Comparison of ENCODE assay signal across 21 cellular contexts in the genomic region with DNA sequence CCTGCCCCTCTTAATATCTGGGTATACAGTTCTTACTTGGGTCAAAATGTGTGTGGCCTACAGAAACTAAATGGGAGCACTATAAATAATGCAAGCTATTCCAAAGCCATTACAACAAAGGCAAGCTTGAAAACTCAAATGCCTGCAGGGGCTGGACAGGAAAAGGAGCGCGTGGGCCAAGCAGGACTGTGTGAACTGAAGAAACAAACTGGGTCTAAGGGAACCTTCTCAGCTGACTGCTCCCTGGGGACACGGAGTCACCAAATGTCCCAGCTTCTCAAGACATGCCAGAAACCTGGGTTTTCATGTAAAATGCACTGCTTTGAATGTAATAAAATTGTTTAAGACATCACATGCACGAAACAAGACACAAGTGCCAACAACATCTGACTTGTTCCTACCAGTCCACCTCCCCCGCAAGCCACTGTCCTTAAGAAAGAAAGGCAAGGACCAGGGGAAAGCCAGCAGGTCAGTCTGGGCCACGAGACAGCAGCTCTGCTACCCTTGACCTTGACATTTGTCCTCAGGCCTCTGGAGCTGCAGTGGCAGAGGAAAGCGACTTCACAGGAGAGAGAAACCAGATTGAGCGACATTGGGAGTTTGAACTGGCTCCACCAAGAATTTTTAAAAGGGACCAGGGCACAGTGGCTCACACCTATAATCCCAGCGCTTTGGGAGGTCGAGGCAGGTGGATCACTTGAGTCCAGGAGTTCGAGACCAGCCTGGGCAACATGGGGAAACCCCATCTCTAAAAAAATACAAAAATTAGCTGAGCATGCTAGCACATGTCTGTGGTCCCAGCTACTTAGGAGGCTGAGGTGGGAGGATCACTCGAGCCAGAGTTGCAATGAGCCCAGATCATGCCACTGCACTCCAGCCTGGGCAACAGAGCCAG.
DNase-seq lines count a peak whose midpoint lies in the region; ATAC-seq, FAIRE-seq and TF ChIP-seq lines count a peak whose summit lies in the region.
"Had no signal": no experiment of that assay in that cellular context is flagged by ENCODE, and none has a peak within 500 bp of the region (broad histone marks: within the 10 kb centered on the region; RNA-seq: fewer than 3 reads in every experiment).

No MANE protein-coding gene starts in this region.

- TF ChIP-seq POLR2A in A549 (IDR thresholded peaks at IDR 0.05; ENCODE audit: low read length): no peak

- ATAC-seq in A549: no peak
- ATAC-seq in activated naive CD4-positive, alpha-beta T cell treated with anti-CD3 and anti-CD28 coated beads, Interleukin-2, amount 50 U/mL, for 72 hours: no peak
- ATAC-seq: PC-3; stimulated activated naive B cell treated with anti-CD40 and anti-IgM and Interleukin-4, amounts not matched to agents 10 μg/mL and 1 μg/mL and 100 μg/mL, for 72 hours had no signal

- H3K4me2 ChIP-seq in A549: no peak overlapping the region
- H3K4me2 ChIP-seq: KMS-11 had no signal

- no TSS peak for BruUV-seq in MCF 10A (replicated peaks; lab: Mats Ljungman, UMichigan)

- H3K4me3 Mint-ChIP-seq in MCF 10A (ENCODE audit: unreplicated experiment): no peak overlapping the region
- H3K4me3 Mint-ChIP-seq: activated naive CD8-positive, alpha-beta T cell treated with anti-CD3 and anti-CD28 coated beads, Interleukin-2, amount 10 ng/mL, durations not matched to agents 7 days and 5 days; CD8-positive, alpha-beta memory T cell; dendritic cell treated with granulocyte-macrophage colony-stimulating factor and Interleukin-4, amounts not matched to agents 40 ng/mL and 50 ng/mL, for 4 days; immature natural killer cell; stimulated activated naive B cell treated with anti-CD40 and anti-IgM and Interleukin-4, amounts not matched to agents 10 μg/mL and 1 μg/mL and 100 μg/mL, for 72 hours had no signal

- TF ChIP-seq CTCF in A549 (IDR thresholded peaks at IDR 0.05): no peak
- TF ChIP-seq CTCF in MCF 10A (IDR thresholded peaks at IDR 0.05; ENCODE audit: unreplicated experiment): no peak
- no peak for TF ChIP-seq CTCF in BE2C (IDR thresholded peaks at IDR 0.05; ENCODE audit: low read depth, low read length)

- H3K27me3 Mint-ChIP-seq in MCF 10A (ENCODE audit: insufficient read depth, unreplicated experiment): no peaks in the 10 kb centered on the region
- H3K27me3 Mint-ChIP-seq: activated naive CD8-positive, alpha-beta T cell treated with anti-CD3 and anti-CD28 coated beads, Interleukin-2, amount 10 ng/mL, durations not matched to agents 7 days and 5 days; dendritic cell treated with granulocyte-macrophage colony-stimulating factor and Interleukin-4, amounts not matched to agents 40 ng/mL and 50 ng/mL, for 4 days had no signal

- no peak for DNase-seq in A549 (ENCODE audit: low read depth in 1 of 2, low spot score in 1 of 2)
- no peak for DNase-seq in MCF 10A (ENCODE audit: unreplicated experiment)
- DNase-seq in globus pallidus (ENCODE audit: low spot score): peak; percentile 43
- DNase-seq in nucleus accumbens (lab: John Stamatoyannopoulos, UW): peak in 29 of 56 donors; percentile 1 to 56 (median 14)
- no peak for DNase-seq in activated naive CD4-positive, alpha-beta T cell treated with anti-CD3 and anti-CD28 coated beads, Interleukin-2, amount 50 U/mL, for 72 hours (ENCODE audit: low spot score in 2 of 2)
- DNase-seq in NCI-H526 (lab: John Stamatoyannopoulos, UW): no peak
- no peak for DNase-seq in RCC 7860 (ENCODE audit: low spot score)
- DNase-seq in BE2C: no peak
- DNase-seq: activated CD4-positive, CD25-positive, alpha-beta regulatory T cell treated with anti-CD3 and anti-CD28 coated beads, Interleukin-2, amount 50 U/mL, for 72 hours; activated naive CD8-positive, alpha-beta T cell treated with anti-CD3 and anti-CD28 coated beads, Interleukin-2, amount 10 ng/mL, durations not matched to agents 7 days and 5 days; CD8-positive, alpha-beta memory T cell; foreskin keratinocyte; immature natural killer cell; NCI-H146; PC-3; retina; stimulated activated naive B cell treated with anti-CD40 and anti-IgM and Interleukin-4, amounts not matched to agents 10 μg/mL and 1 μg/mL and 100 μg/mL, for 72 hours had no signal

- peaks cover 14% of the 10 kb centered on the region; the same call in 2 of the 3 replicates for H3K9me3 ChIP-seq in A549
- H3K9me3 ChIP-seq in BE2C: no peaks in the 10 kb centered on the region

- peaks cover 13% of the 10 kb centered on the region for H3K4me1 Mint-ChIP-seq in MCF 10A (ENCODE audit: insufficient read depth, unreplicated experiment)
- H3K4me1 Mint-ChIP-seq: activated naive CD8-positive, alpha-beta T cell treated with anti-CD3 and anti-CD28 coated beads, Interleukin-2, amount 10 ng/mL, durations not matched to agents 7 days and 5 days; CD8-positive, alpha-beta memory T cell; immature natural killer cell had no signal

- peak overlapping the region; percentile 43 for H3K27ac Mint-ChIP-seq in MCF 10A (ENCODE audit: low read depth, unreplicated experiment)
- H3K27ac Mint-ChIP-seq in activated naive CD4-positive, alpha-beta T cell treated with anti-CD3 and anti-CD28 coated beads, Interleukin-2, amount 50 U/mL, for 72 hours: peak overlapping the region in 1 of 2 donors; percentile 60
- H3K27ac Mint-ChIP-seq: activated naive CD8-positive, alpha-beta T cell treated with anti-CD3 and anti-CD28 coated beads, Interleukin-2, amount 10 ng/mL, durations not matched to agents 7 days and 5 days; CD8-positive, alpha-beta memory T cell; dendritic cell treated with granulocyte-macrophage colony-stimulating factor and Interleukin-4, amounts not matched to agents 40 ng/mL and 50 ng/mL, for 4 days; immature natural killer cell; stimulated activated naive B cell treated with anti-CD40 and anti-IgM and Interleukin-4, amounts not matched to agents 10 μg/mL and 1 μg/mL and 100 μg/mL, for 72 hours had no signal

- peak overlapping the region; percentile 82 to 87; a peak in 5 of 6 replicates for H3K27ac ChIP-seq in A549
- H3K27ac ChIP-seq: KMS-11 had no signal

- no peaks in the 10 kb centered on the region for H3K9me3 Mint-ChIP-seq in MCF 10A (ENCODE audit: unreplicated experiment)
- peaks cover 4% of the 10 kb centered on the region in 2 donors for H3K9me3 Mint-ChIP-seq in activated naive CD4-positive, alpha-beta T cell treated with anti-CD3 and anti-CD28 coated beads, Interleukin-2, amount 50 U/mL, for 72 hours
- H3K9me3 Mint-ChIP-seq: activated naive CD8-positive, alpha-beta T cell treated with anti-CD3 and anti-CD28 coated beads, Interleukin-2, amount 10 ng/mL, durations not matched to agents 7 days and 5 days; CD8-positive, alpha-beta memory T cell; immature natural killer cell had no signal

- TF ChIP-seq RAD21 in A549 (conservative IDR thresholded peaks at IDR 0.05 in 1 of 2, IDR thresholded peaks at IDR 0.05 in 1 of 2): no peak

- H3K4me1 ChIP-seq in A549 (peaks cover 32% of the 10 kb centered on the region), BE2C (peaks cover 8% of the 10 kb centered on the region)

- TF ChIP-seq EP300 in A549 (IDR thresholded peaks at IDR 0.05): no peak

- CTCF ChIA-PET in A549 (lab: Yijun Ruan, JAX) (interaction anchor here (1.2 to 1.7 kb wide), 4 partner anchors 18 to 24 kb away, joined by 3 to 6 read pairs (median 4); no protein-coding TSS in a partner anchor), MCF 10A (lab: Yijun Ruan, JAX) (interaction anchor here (0.6 to 0.9 kb wide), 2 partner anchors 9 to 103 kb away, joined by 3 read pairs; no protein-coding TSS in a partner anchor)

- H3K4me3 ChIP-seq in A549 (no peak overlapping the region), BE2C (ENCODE audit: low read depth, low read length) (no peak overlapping the region)

- 85% methylated on average over 12 of the region's 12 CpGs for WGBS in A549 (ENCODE audit: missing lambda C conversion rate)

- no peaks in the 10 kb centered on the region for H3K27me3 ChIP-seq in BE2C
- H3K27me3 ChIP-seq: foreskin keratinocyte had no signal

- FAIRE-seq in A549 (lab: Jason Lieb, UNC) (no peak), RCC 7860 (lab: Jason Lieb, UNC) (no peak)
- FAIRE-seq: A204.1, G401.6 had no signal

- H3K36me3 Mint-ChIP-seq in MCF 10A (ENCODE audit: insufficient read depth, unreplicated experiment): no peaks in the 10 kb centered on the region
- H3K36me3 Mint-ChIP-seq in activated naive CD4-positive, alpha-beta T cell treated with anti-CD3 and anti-CD28 coated beads, Interleukin-2, amount 50 U/mL, for 72 hours: no peaks in the 10 kb centered on the region
- H3K36me3 Mint-ChIP-seq: activated naive CD8-positive, alpha-beta T cell treated with anti-CD3 and anti-CD28 coated beads, Interleukin-2, amount 10 ng/mL, durations not matched to agents 7 days and 5 days; immature natural killer cell; stimulated activated naive B cell treated with anti-CD40 and anti-IgM and Interleukin-4, amounts not matched to agents 10 μg/mL and 1 μg/mL and 100 μg/mL, for 72 hours had no signal

- no peaks in the 10 kb centered on the region for H3K36me3 ChIP-seq in BE2C

- intact Hi-C loops in MCF 10A (cut with micrococcal nuclease): no loop called here

- POLR2A ChIA-PET in A549 (lab: Yijun Ruan, JAX): no interaction called here
- POLR2A ChIA-PET in MCF 10A (lab: Yijun Ruan, JAX): interaction anchor here (0.5 to 2.0 kb wide), 2 partner anchors 19 to 1230 kb away, joined by 3 to 8 read pairs; no protein-coding TSS in a partner anchor

TF ChIP-seq in A549, 52 proteins besides CTCF, POLR2A, EP300 and RAD21 (continues in another document):
- no peak for TF ChIP-seq HOXA7 (CRISPR knock-in tag; IDR thresholded peaks at IDR 0.05)
- TF ChIP-seq, protein P1, sequence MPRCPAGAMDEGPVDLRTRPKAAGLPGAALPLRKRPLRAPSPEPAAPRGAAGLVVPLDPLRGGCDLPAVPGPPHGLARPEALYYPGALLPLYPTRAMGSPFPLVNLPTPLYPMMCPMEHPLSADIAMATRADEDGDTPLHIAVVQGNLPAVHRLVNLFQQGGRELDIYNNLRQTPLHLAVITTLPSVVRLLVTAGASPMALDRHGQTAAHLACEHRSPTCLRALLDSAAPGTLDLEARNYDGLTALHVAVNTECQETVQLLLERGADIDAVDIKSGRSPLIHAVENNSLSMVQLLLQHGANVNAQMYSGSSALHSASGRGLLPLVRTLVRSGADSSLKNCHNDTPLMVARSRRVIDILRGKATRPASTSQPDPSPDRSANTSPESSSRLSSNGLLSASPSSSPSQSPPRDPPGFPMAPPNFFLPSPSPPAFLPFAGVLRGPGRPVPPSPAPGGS (IDR thresholded peaks at IDR 0.05): no peak

Comparison
In these comparisons a context has a peak if more than half of its experiments do, and no peak if none do; other contexts are left out.
1. DNase-seq: peak in globus pallidus (single experiment) and nucleus accumbens (29 of 56); none in A549 (0 of 2), MCF 10A (single experiment), activated naive CD4-positive, alpha-beta T cell treated with anti-CD3 and anti-CD28 coated beads, Interleukin-2, amount 50 U/mL, for 72 hours (0 of 2), NCI-H526 (0 of 2), RCC 7860 (single experiment) and BE2C (single experiment).